1 cellular context compared by ENCODE assay signal in the genomic region with DNA sequence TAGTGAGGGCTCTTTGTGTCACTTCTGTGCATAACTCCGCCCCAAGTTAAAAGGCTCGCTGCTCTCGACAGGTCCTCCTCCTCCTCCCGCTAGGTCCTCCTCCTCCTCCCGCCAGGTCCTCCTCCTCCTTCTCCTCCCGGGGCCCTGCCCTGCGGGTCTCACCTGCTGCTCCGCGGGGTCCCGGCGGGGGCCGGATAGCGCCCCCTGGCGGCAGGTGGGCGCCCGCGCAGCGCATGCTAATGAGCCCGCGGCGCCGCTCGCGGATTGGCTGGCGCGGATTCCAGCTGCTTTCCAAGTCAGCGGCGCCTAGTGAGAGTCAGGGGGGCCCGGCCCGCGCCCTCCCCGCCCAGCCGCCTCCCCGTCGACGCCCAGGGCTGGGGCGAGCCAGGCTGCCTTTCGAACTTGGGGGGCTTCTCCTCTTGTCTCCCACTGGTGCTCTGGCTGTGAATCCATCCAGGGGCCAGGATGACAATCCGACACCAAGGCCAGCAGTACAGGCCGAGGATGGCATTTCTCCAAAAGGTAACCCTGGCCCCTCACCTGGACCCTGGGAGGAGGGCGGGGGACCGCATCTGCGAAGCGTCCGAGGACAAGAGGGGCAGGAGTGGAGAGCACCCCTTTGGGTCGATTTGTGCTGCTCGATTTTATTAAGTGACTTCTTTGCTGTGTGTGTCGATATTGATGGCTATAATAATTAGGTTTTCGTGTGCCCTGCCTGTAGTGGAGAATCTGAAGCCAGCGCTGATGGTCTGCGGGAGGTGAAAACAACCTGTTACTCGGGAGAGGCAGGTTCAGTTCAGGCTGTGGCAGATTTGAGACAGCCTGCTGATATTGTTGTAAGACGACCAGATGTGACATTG.
TF ChIP-seq lines count a peak whose summit lies in the region.

Gene RGS9 (plus strand): TSS at position 295 of the 860 bp plus-strand sequence. CDS start 171 bp downstream, at position 466.

TF ChIP-seq in SK-N-SH, 30 proteins besides CTCF, POLR2A, EP300 and RAD21:
- TF ChIP-seq TAF1 (IDR thresholded peaks at IDR 0.05; ENCODE audit: borderline replicate concordance, low read depth, low read length) (no peak), YY1 (IDR thresholded peaks at IDR 0.05; ENCODE audit: low read depth) (no peak; the same call in 1 of the 2 replicates), USF1 (IDR thresholded peaks at IDR 0.05; ENCODE audit: borderline replicate concordance, low read depth) (no peak), FOXJ3 (CRISPR knock-in tag; IDR thresholded peaks at IDR 0.05) (no peak), TEAD4 (IDR thresholded peaks at IDR 0.05; ENCODE audit: borderline replicate concordance, insufficient read depth) (no peak), SIN3A (IDR thresholded peaks at IDR 0.05; ENCODE audit: borderline replicate concordance, low read depth, low read length) (0 out of 2 replicates have a peak, but pooled peaks have one; percentile 67), ELF1 (IDR thresholded peaks at IDR 0.05) (no peak), REST (IDR thresholded peaks at IDR 0.05; ENCODE audit: low read depth, low read length) (no peak), EZH2phosphoT487 (IDR thresholded peaks at IDR 0.05; ENCODE audit: borderline replicate concordance, low read depth) (no peak), ZBTB33 (IDR thresholded peaks at IDR 0.05; ENCODE audit: borderline replicate concordance, low read depth) (no peak), POLR2AphosphoS5 (IDR thresholded peaks at IDR 0.05; ENCODE audit: low read depth, low read length) (no peak), CHD2 (IDR thresholded peaks at IDR 0.05; ENCODE audit: low read length, partially characterized antibody) (peak; percentile 40), FOXM1 (IDR thresholded peaks at IDR 0.05; ENCODE audit: low read depth) (no peak), JUND (IDR thresholded peaks at IDR 0.05) (no peak), TCF12 (IDR thresholded peaks at IDR 0.05) (peak; percentile 24; the same call in 1 of the 2 replicates), NFIC (IDR thresholded peaks at IDR 0.05; ENCODE audit: borderline replicate concordance) (peak; percentile 42), PBX3 (IDR thresholded peaks at IDR 0.05) (no peak), IRF3 (IDR thresholded peaks at IDR 0.05; ENCODE audit: low read depth, low read length) (no peak), SMC3 (IDR thresholded peaks at IDR 0.05; ENCODE audit: low read depth, low read length) (peak; percentile 76), NRF1 (IDR thresholded peaks at IDR 0.05; ENCODE audit: low read depth, low read length) (peak; percentile 34; the same call in 1 of the 2 replicates), MAX (IDR thresholded peaks at IDR 0.05; ENCODE audit: low read depth) (peak; percentile 67; the same call in 1 of the 2 replicates), MEF2A (IDR thresholded peaks at IDR 0.05; ENCODE audit: borderline replicate concordance, low read depth) (no peak)
- TF ChIP-seq, protein P1, sequence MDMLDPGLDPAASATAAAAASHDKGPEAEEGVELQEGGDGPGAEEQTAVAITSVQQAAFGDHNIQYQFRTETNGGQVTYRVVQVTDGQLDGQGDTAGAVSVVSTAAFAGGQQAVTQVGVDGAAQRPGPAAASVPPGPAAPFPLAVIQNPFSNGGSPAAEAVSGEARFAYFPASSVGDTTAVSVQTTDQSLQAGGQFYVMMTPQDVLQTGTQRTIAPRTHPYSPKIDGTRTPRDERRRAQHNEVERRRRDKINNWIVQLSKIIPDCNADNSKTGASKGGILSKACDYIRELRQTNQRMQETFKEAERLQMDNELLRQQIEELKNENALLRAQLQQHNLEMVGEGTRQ (IDR thresholded peaks at IDR 0.05; ENCODE audit: borderline replicate concordance, low read depth, low read length): no peak
